ENCODE assay signal across 26 cellular contexts in the genomic region with DNA sequence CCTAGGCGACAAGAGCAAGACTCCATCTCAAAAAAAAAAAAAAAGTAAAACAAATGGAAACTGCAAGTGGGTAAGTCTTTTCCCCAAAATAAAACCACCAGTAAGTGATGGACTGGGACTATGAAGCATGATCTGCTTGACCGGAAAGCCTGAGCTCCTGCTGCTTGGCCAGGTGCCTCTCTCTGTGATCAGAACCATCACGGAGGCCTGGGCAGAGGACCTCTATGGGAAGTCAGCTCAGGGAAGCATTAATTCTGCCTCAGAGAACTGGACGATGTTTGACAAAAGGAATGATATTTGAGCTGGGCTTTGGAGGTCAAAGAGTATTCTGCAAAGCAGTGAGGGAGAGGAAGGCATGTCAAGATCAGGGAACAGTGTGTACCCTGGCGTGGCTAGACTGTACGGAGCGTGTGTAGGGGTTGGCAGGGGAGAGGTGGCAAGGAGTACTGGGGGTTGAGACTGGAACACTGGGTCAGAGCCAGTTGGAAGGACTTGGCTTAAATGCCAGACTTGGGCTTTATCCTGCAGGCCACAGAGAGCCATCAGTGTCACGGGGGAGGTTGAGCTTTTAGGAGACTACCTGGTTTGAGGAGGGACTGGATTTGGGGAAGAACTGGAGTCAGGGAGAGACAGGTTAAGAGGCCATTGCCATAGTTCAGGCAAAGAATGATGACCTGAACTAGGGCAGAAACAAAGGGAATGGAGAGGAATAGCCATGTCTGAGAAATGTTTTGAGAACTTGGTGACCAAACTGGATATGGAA. TPM values are rescaled to one million over a fixed set of nuclear protein-coding genes. Genes with fewer than 3 reads are reported as not detected.
DNase-seq lines count a peak whose midpoint lies in the region; ATAC-seq and TF ChIP-seq lines count a peak whose summit lies in the region.
"Had no signal": no experiment of that assay in that cellular context is flagged by ENCODE, and none has a peak within 500 bp of the region (broad histone marks: within the 10 kb centered on the region; RNA-seq: fewer than 3 reads in every experiment).

No MANE protein-coding gene starts in this region.

- no peak overlapping the region for H3K27ac Mint-ChIP-seq in stimulated activated naive CD8-positive, alpha-beta T cell treated with anti-CD3 and anti-CD28 coated beads, Interleukin-15, amount 100 ng/mL, for 72 hours
- H3K27ac Mint-ChIP-seq: activated CD8-positive, alpha-beta T cell treated with anti-CD3 and anti-CD28 coated beads, Interleukin-2, amount 10 ng/mL, durations not matched to agents 7 days and 5 days; activated T-cell treated with anti-CD3 and anti-CD28 coated beads, Interleukin-2, amount 50 U/mL, for 72 hours had no signal

- peaks cover 6% of the 10 kb centered on the region for H3K4me1 Mint-ChIP-seq in stimulated activated naive CD8-positive, alpha-beta T cell treated with anti-CD3 and anti-CD28 coated beads, Interleukin-15, amount 100 ng/mL, for 72 hours
- H3K4me1 Mint-ChIP-seq: CD4-positive, CD25-positive, alpha-beta regulatory T cell had no signal

- peaks cover 26% of the 10 kb centered on the region for H3K27me3 Mint-ChIP-seq in stimulated activated naive CD8-positive, alpha-beta T cell treated with anti-CD3 and anti-CD28 coated beads, Interleukin-15, amount 100 ng/mL, for 72 hours
- H3K27me3 Mint-ChIP-seq: CD4-positive, CD25-positive, alpha-beta regulatory T cell had no signal

- no peak for TF ChIP-seq CTCF in lower lobe of right lung (IDR thresholded peaks at IDR 0.05)
- TF ChIP-seq CTCF in lower leg skin (IDR thresholded peaks at IDR 0.05): no peak

- no peaks in the 10 kb centered on the region for H3K9me3 Mint-ChIP-seq in stimulated activated naive CD8-positive, alpha-beta T cell treated with anti-CD3 and anti-CD28 coated beads, Interleukin-15, amount 100 ng/mL, for 72 hours
- H3K9me3 Mint-ChIP-seq: activated T-cell treated with anti-CD3 and anti-CD28 coated beads, Interleukin-2, amount 50 U/mL, for 72 hours; CD4-positive, CD25-positive, alpha-beta regulatory T cell had no signal

- peak; percentile 9 for DNase-seq in H7
- peak; percentile 71 for DNase-seq in fibroblast of gingiva (ENCODE audit: low read depth)
- no peak for DNase-seq in lower lobe of right lung
- DNase-seq in HUDEP-2 (lab: John Stamatoyannopoulos, UW; ENCODE audit: unreplicated experiment in 76 of 76): no peak
- no peak for DNase-seq in stimulated activated naive CD8-positive, alpha-beta T cell treated with anti-CD3 and anti-CD28 coated beads, Interleukin-15, amount 100 ng/mL, for 72 hours
- no peak for DNase-seq in lower leg skin (ENCODE audit: low spot score in 2 of 2)
- DNase-seq: activated CD4-positive, CD25-positive, alpha-beta regulatory T cell; activated CD8-positive, alpha-beta T cell treated with anti-CD3 and anti-CD28 coated beads, Interleukin-2, amount 10 ng/mL, durations not matched to agents 7 days and 5 days; activated naive CD4-positive, alpha-beta T cell treated with anti-CD3 and anti-CD28 coated beads, Interleukin-2, amount 50 U/mL, for 16 hours; activated T-cell treated with anti-CD3 and anti-CD28 coated beads, Interleukin-2, amount 50 U/mL, for 72 hours; CD4-positive, CD25-positive, alpha-beta regulatory T cell; DMS 273 treated with DMSO at 0.1 percent for 48 hours; foreskin melanocyte; GDM1; NCI-H1436; NCI-H2171 treated with DMSO at 0.1 percent for 48 hours; NCI-H748 treated with DMSO at 0.1 percent for 48 hours; PC-9; retina had no signal

- H3K36me3 ChIP-seq in H7 (replicated peaks; ENCODE audit: control insufficient read depth, insufficient read depth, low read length) (peaks cover 6% of the 10 kb centered on the region), lower lobe of right lung (no peaks in the 10 kb centered on the region), stomach smooth muscle (ENCODE audit: control insufficient read depth in 2 of 2, insufficient read depth in 2 of 2, low read length in 2 of 2) (peaks cover 77% of the 10 kb centered on the region in 2 donors)
- H3K36me3 ChIP-seq: neutrophil had no signal

- H3K9ac ChIP-seq in stomach smooth muscle (ENCODE audit: low read length in 2 of 2): no peak overlapping the region

- H3K4me3 ChIP-seq in H7 (ENCODE audit: insufficient read depth, low read depth, low read length) (no peak overlapping the region), lower lobe of right lung (no peak overlapping the region), stomach smooth muscle (ENCODE audit: low read length in 2 of 2) (no peak overlapping the region), lower leg skin (ENCODE audit: low read depth, poor library complexity, severe bottlenecking) (no peak overlapping the region)
- H3K4me3 ChIP-seq: PC-9 had no signal

- H3K4me1 ChIP-seq in lower lobe of right lung (no peaks in the 10 kb centered on the region), stomach smooth muscle (ENCODE audit: control insufficient read depth, insufficient read depth, low read length) (peaks cover 32% of the 10 kb centered on the region)

- no peak overlapping the region for H3K4me3 Mint-ChIP-seq in stimulated activated naive CD8-positive, alpha-beta T cell treated with anti-CD3 and anti-CD28 coated beads, Interleukin-15, amount 100 ng/mL, for 72 hours
- H3K4me3 Mint-ChIP-seq: activated CD8-positive, alpha-beta T cell treated with anti-CD3 and anti-CD28 coated beads, Interleukin-2, amount 10 ng/mL, durations not matched to agents 7 days and 5 days; activated T-cell treated with anti-CD3 and anti-CD28 coated beads, Interleukin-2, amount 50 U/mL, for 72 hours had no signal

- 61 to 82% methylated on average over 8 of the region's 8 CpGs for WGBS in lower leg skin, 2 donors

- H3K27me3 ChIP-seq in H7 (ENCODE audit: control insufficient read depth, insufficient read depth, low read length) (no peaks in the 10 kb centered on the region), lower lobe of right lung (ENCODE audit: low read depth) (no peaks in the 10 kb centered on the region), stomach smooth muscle (ENCODE audit: control insufficient read depth in 1 of 2, insufficient read depth in 2 of 2, low read length in 2 of 2) (no peaks in the 10 kb centered on the region)
- H3K27me3 ChIP-seq: neutrophil had no signal

- ATAC-seq in lower lobe of right lung: peak; percentile 29 to 57
- no peak for ATAC-seq in GM19351 (IDR thresholded peaks at IDR 0.05; ENCODE audit: unreplicated experiment)
- ATAC-seq in stimulated activated naive CD8-positive, alpha-beta T cell treated with anti-CD3 and anti-CD28 coated beads, Interleukin-15, amount 100 ng/mL, for 72 hours: no peak
- ATAC-seq: activated CD8-positive, alpha-beta T cell treated with anti-CD3 and anti-CD28 coated beads, Interleukin-2, amount 10 ng/mL, durations not matched to agents 7 days and 5 days; activated T-cell treated with anti-CD3 and anti-CD28 coated beads, Interleukin-2, amount 50 U/mL, for 72 hours had no signal

- TF ChIP-seq POLR2A in lower leg skin (IDR thresholded peaks at IDR 0.05): no peak

- no peaks in the 10 kb centered on the region for H3K9me3 ChIP-seq in lower lobe of right lung
- H3K9me3 ChIP-seq in stomach smooth muscle (ENCODE audit: control insufficient read depth in 2 of 2, low read length in 2 of 2): no peaks in the 10 kb centered on the region
- H3K9me3 ChIP-seq: neutrophil had no signal

- intact Hi-C loops in lower lobe of right lung (cut with DNase I): no loop called here
- intact Hi-C loops in lower leg skin (cut with DNase I; ENCODE audit: low total_unique reads): no loop called here

- H3K27ac ChIP-seq in lower lobe of right lung: no peak overlapping the region
- H3K27ac ChIP-seq in stomach smooth muscle (ENCODE audit: low read length): peak overlapping the region; percentile 49
- H3K27ac ChIP-seq: neutrophil, PC-9 had no signal

RNA-seq across cellular contexts. Expression of a gene that starts 16.4 kb away (rescaled TPM):
- 14.5 and 25.0 TPM in 2 replicates for total RNA-seq in H7 (2014; rRNA removed; shearing (Covaris generic))
- total RNA-seq in lower lobe of right lung (4.5 TPM), lower leg skin (1 to 10 TPM; 1.1 to 5.8 (median 5.0) TPM)
- total RNA-seq: activated CD8-positive, alpha-beta T cell treated with anti-CD3 and anti-CD28 coated beads, Interleukin-2, amount 10 ng/mL, durations not matched to agents 7 days and 5 days; activated T-cell treated with anti-CD3 and anti-CD28 coated beads, Interleukin-2, amount 50 U/mL, for 72 hours; CD4-positive, CD25-positive, alpha-beta regulatory T cell; H4; SK-MEL-5; T-helper 2 cell treated with Interferon-gamma antibody and Interleukin-4, amounts not matched to agents 100 ng/mL and 5 ng/mL, for 36 hours had no signal

RNA-seq across cellular contexts. Expression of a gene that starts 19.4 kb away (rescaled TPM):
- 0.73 and 0.74 TPM in 2 replicates for total RNA-seq in H7 (2014; rRNA removed; shearing (Covaris generic))
- total RNA-seq in lower lobe of right lung: 1.1 TPM
- under 1 TPM in 1 of 4 donors, not detected in 3; 0.32 TPM for total RNA-seq in lower leg skin
- total RNA-seq: activated CD8-positive, alpha-beta T cell treated with anti-CD3 and anti-CD28 coated beads, Interleukin-2, amount 10 ng/mL, durations not matched to agents 7 days and 5 days; activated T-cell treated with anti-CD3 and anti-CD28 coated beads, Interleukin-2, amount 50 U/mL, for 72 hours; CD4-positive, CD25-positive, alpha-beta regulatory T cell; H4; PC-9; SK-MEL-5; T-helper 2 cell treated with Interferon-gamma antibody and Interleukin-4, amounts not matched to agents 100 ng/mL and 5 ng/mL, for 36 hours had no signal

RNA-seq across cellular contexts. Expression of a gene that starts 33.6 kb away (rescaled TPM):
- total RNA-seq in H7 (2014; rRNA removed; shearing (Covaris generic)): 89.5 and 92.6 TPM in 2 replicates
- 35.9 TPM for total RNA-seq in lower lobe of right lung
- 10 to 100 TPM; 44.5 to 74.5 (median 54.9) TPM for total RNA-seq in lower leg skin

RNA-seq across cellular contexts. Expression of a gene that starts 50.6 kb away (rescaled TPM):
- total RNA-seq in H7 (2014; rRNA removed; shearing (Covaris generic)): 0.07 TPM in 1 of 2 replicates, not detected in the other
- total RNA-seq in lower lobe of right lung (not detected), lower leg skin (under 1 TPM in 1 of 4 donors, not detected in 3; 0.12 TPM)
- total RNA-seq: activated CD8-positive, alpha-beta T cell treated with anti-CD3 and anti-CD28 coated beads, Interleukin-2, amount 10 ng/mL, durations not matched to agents 7 days and 5 days; CD4-positive, CD25-positive, alpha-beta regulatory T cell; H4; mucosa of gallbladder; PC-9; SK-MEL-5; T-helper 2 cell treated with Interferon-gamma antibody and Interleukin-4, amounts not matched to agents 100 ng/mL and 5 ng/mL, for 36 hours had no signal

RNA-seq across cellular contexts. Expression of a gene that starts 58.4 kb away (rescaled TPM):
- total RNA-seq in H7 (2014; rRNA removed; shearing (Covaris generic)): 4.2 and 4.4 TPM in 2 replicates
- total RNA-seq in lower lobe of right lung (0.27 TPM), lower leg skin (under 1 TPM in 2 of 4 donors, not detected in 2; 0.12 to 0.23 TPM)
- total RNA-seq: activated CD8-positive, alpha-beta T cell treated with anti-CD3 and anti-CD28 coated beads, Interleukin-2, amount 10 ng/mL, durations not matched to agents 7 days and 5 days; activated T-cell treated with anti-CD3 and anti-CD28 coated beads, Interleukin-2, amount 50 U/mL, for 72 hours; CD4-positive, CD25-positive, alpha-beta regulatory T cell; PC-9; SK-MEL-5 had no signal

Comparison
In these comparisons a context has a peak if more than half of its experiments do, and no peak if none do; other contexts are left out.
1. DNase-seq: peak in H7 (single experiment) and fibroblast of gingiva (single experiment); none in lower lobe of right lung (single experiment), HUDEP-2 (0 of 76), stimulated activated naive CD8-positive, alpha-beta T cell treated with anti-CD3 and anti-CD28 coated beads, Interleukin-15, amount 100 ng/mL, for 72 hours (0 of 2) and lower leg skin (0 of 2).
2. ATAC-seq: peak in lower lobe of right lung (2 of 2); none in GM19351 (single experiment) and stimulated activated naive CD8-positive, alpha-beta T cell treated with anti-CD3 and anti-CD28 coated beads, Interleukin-15, amount 100 ng/mL, for 72 hours (single experiment).